In the genomic region with DNA sequence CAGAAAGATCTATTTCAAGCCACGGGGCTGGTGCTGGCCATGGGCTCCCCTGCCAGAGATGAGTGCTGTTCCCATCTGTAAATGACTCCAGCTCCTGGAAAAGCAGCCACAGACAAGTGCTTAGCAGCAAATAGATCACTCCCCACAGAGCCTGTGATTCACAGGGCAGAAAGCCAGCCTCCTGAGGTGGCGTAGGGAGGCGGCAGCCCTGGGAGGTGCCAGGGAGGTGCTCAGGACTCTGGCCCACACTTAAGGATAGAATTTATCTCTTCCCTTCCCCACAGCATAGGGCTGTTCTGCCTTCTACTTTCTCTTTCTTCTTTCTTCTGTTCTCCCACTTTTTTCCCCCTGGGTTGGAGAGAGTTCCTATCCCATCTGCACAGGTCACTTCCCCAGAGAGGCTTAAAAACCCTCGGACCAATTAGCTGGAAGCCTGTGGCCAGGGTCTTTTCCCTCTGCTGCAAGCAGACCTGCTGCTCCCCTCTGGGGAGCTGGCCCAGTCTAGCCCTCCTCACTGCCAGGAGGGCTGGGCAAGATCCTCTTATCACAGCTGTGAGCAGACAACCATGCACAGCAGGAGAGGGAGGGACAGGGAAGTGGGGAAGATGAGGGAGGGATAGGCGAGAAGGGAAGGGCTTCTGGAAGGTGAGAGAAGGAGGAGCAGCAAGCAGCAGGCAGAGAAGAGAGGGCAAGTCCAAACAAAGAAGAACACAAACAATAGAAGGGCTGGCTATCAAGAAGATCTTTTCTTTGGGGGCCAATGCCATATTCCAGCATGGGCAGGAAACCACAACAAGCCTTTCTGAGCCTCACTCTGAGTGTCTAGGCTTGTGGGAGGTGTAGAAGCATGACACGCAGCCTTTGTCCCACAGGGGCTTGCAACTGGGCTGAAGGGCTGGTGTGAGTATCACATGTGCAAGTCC, we compare ENCODE assay signal across 8 cellular contexts. TPM values are rescaled to one million over a fixed set of nuclear protein-coding genes. Genes with fewer than 3 reads are reported as not detected.
DNase-seq lines count a peak whose midpoint lies in the region; ATAC-seq lines count a peak whose summit lies in the region.

No MANE protein-coding gene starts in this region.

- H3K9me3 ChIP-seq in esophagus (ENCODE audit: control insufficient read depth in 2 of 2, insufficient read depth in 1 of 2, low read depth in 1 of 2, low read length in 1 of 2): no peaks in the 10 kb centered on the region

- ATAC-seq in GM19395 (IDR thresholded peaks at IDR 0.05; ENCODE audit: unreplicated experiment): no peak
- ATAC-seq in GM21515 (IDR thresholded peaks at IDR 0.05; ENCODE audit: unreplicated experiment): no peak
- ATAC-seq in GM19452 (IDR thresholded peaks at IDR 0.05; ENCODE audit: unreplicated experiment): no peak

- H3K27ac ChIP-seq in esophagus (ENCODE audit: low read depth in 2 of 2, low read length in 1 of 2): peak overlapping the region; percentile 75 to 84

- H3K27me3 ChIP-seq in esophagus (ENCODE audit: control insufficient read depth in 1 of 2, insufficient read depth in 2 of 2, low read length in 2 of 2): no peaks in the 10 kb centered on the region

- 20 to 26% methylated on average over 6 of the region's 6 CpGs for WGBS in esophagus, 2 donors

- DNase-seq in DMS 273 treated with DMSO at 0.1 percent for 48 hours (lab: John Stamatoyannopoulos, UW) (peak; percentile 65), NCI-H2196 treated with DMSO at 0.1 percent for 48 hours (lab: John Stamatoyannopoulos, UW; ENCODE audit: unreplicated experiment) (peak; percentile 68), nucleus accumbens (lab: John Stamatoyannopoulos, UW) (peak in 35 of 56 donors; percentile 4 to 74 (median 26)), SKM-1 treated with dmso at 0.1 percent for 144 hours (lab: John Stamatoyannopoulos, UW; ENCODE audit: unreplicated experiment) (no peak)

- H3K4me1 ChIP-seq in esophagus (ENCODE audit: control insufficient read depth in 2 of 2, insufficient read depth in 2 of 2, low read length in 1 of 2): peaks cover 5 to 12% of the 10 kb centered on the region in 2 donors

- H3K4me3 ChIP-seq in esophagus (ENCODE audit: low read depth in 1 of 2, low read length in 2 of 2): no peak overlapping the region

- H3K36me3 ChIP-seq in esophagus (ENCODE audit: control insufficient read depth in 2 of 2, insufficient read depth in 2 of 2, low read length in 1 of 2): no peaks in the 10 kb centered on the region

RNA-seq across cellular contexts. Expression of a gene that starts 41.0 kb away (rescaled TPM):
- 1 to 10 TPM in 1 of 2 donors, under 1 TPM in 1; 0.57 to 1.6 TPM for polyA plus RNA-seq in esophagus
